In genomic region chr3:129402616-129403015, GRCh38 we compare ENCODE assay signal across 19 cellular contexts. TPM values are rescaled to one million over a fixed set of nuclear protein-coding genes. Genes with fewer than 3 reads are reported as not detected.
DNase-seq lines count a peak whose midpoint lies in the region; ATAC-seq, FAIRE-seq and TF ChIP-seq lines count a peak whose summit lies in the region.
"Had no signal": no experiment of that assay in that cellular context is flagged by ENCODE, and none has a peak within 500 bp of the region (broad histone marks: within the 10 kb centered on the region; RNA-seq: fewer than 3 reads in every experiment).

No MANE protein-coding gene starts in this region.

- peaks cover 2% of the 10 kb centered on the region for H3K27me3 Mint-ChIP-seq in activated CD8-positive, alpha-beta T cell treated with anti-CD3 and anti-CD28 coated beads, Interleukin-2, amount 10 ng/mL, durations not matched to agents 7 days and 5 days (ENCODE audit: low read depth)
- no peaks in the 10 kb centered on the region for H3K27me3 Mint-ChIP-seq in activated CD8-positive, alpha-beta T cell treated with anti-CD3 and anti-CD28 coated beads for 36 hours
- peaks cover 4% of the 10 kb centered on the region for H3K27me3 Mint-ChIP-seq in glutamatergic neuron (ENCODE audit: unreplicated experiment)
- no peaks in the 10 kb centered on the region for H3K27me3 Mint-ChIP-seq in activated naive CD8-positive, alpha-beta T cell treated with anti-CD3 and anti-CD28 coated beads for 36 hours
- H3K27me3 Mint-ChIP-seq: CD4-positive, alpha-beta T cell had no signal

- H3K27me3 ChIP-seq in subcutaneous abdominal adipose tissue (ENCODE audit: control insufficient read depth in 5 of 5, insufficient read depth in 4 of 5, low read length in 5 of 5) = no peaks in the 10 kb centered on the region

- peaks cover 1 to 28% (median 26%) of the 10 kb centered on the region in 5 donors for H3K4me1 ChIP-seq in subcutaneous abdominal adipose tissue (ENCODE audit: control insufficient read depth in 5 of 5, insufficient read depth in 5 of 5, low read length in 5 of 5)

- POLR2A ChIA-PET in activated CD8-positive, alpha-beta T cell treated with anti-CD3 and anti-CD28 coated beads, Interleukin-2, amount 10 ng/mL, durations not matched to agents 7 days and 5 days (lab: Charles Lee) = no interaction called here
- POLR2A ChIA-PET in activated CD8-positive, alpha-beta T cell treated with anti-CD3 and anti-CD28 coated beads for 36 hours (lab: Charles Lee) = interaction anchor here (2.2 kb wide), 1 partner anchor 86 kb away, joined by 8 read pairs; a partner anchor contains a TSS

- FAIRE-seq in GM12891 (lab: Jason Lieb, UNC) = no peak
- FAIRE-seq: A549, D721Med, GM19239, H1 had no signal

- peak overlapping the region; percentile 28 for H3K27ac Mint-ChIP-seq in activated CD8-positive, alpha-beta T cell treated with anti-CD3 and anti-CD28 coated beads, Interleukin-2, amount 10 ng/mL, durations not matched to agents 7 days and 5 days
- no peak overlapping the region for H3K27ac Mint-ChIP-seq in activated CD8-positive, alpha-beta T cell treated with anti-CD3 and anti-CD28 coated beads for 36 hours
- peak overlapping the region; percentile 48 for H3K27ac Mint-ChIP-seq in glutamatergic neuron (ENCODE audit: unreplicated experiment)
- H3K27ac Mint-ChIP-seq in activated naive CD8-positive, alpha-beta T cell treated with anti-CD3 and anti-CD28 coated beads for 36 hours = no peak overlapping the region
- H3K27ac Mint-ChIP-seq: CD4-positive, alpha-beta T cell had no signal

- H3K4me3 Mint-ChIP-seq in activated CD8-positive, alpha-beta T cell treated with anti-CD3 and anti-CD28 coated beads, Interleukin-2, amount 10 ng/mL, durations not matched to agents 7 days and 5 days = no peak overlapping the region
- H3K4me3 Mint-ChIP-seq in activated CD8-positive, alpha-beta T cell treated with anti-CD3 and anti-CD28 coated beads for 36 hours = no peak overlapping the region
- H3K4me3 Mint-ChIP-seq in glutamatergic neuron (ENCODE audit: unreplicated experiment) = no peak overlapping the region
- H3K4me3 Mint-ChIP-seq in activated naive CD8-positive, alpha-beta T cell treated with anti-CD3 and anti-CD28 coated beads for 36 hours = no peak overlapping the region
- H3K4me3 Mint-ChIP-seq: CD4-positive, alpha-beta T cell; H9 had no signal

- peaks cover 3% of the 10 kb centered on the region for H3K36me3 Mint-ChIP-seq in activated CD8-positive, alpha-beta T cell treated with anti-CD3 and anti-CD28 coated beads, Interleukin-2, amount 10 ng/mL, durations not matched to agents 7 days and 5 days (ENCODE audit: low read depth)
- peaks cover 7% of the 10 kb centered on the region for H3K36me3 Mint-ChIP-seq in activated CD8-positive, alpha-beta T cell treated with anti-CD3 and anti-CD28 coated beads for 36 hours (ENCODE audit: low read depth)
- no peaks in the 10 kb centered on the region for H3K36me3 Mint-ChIP-seq in glutamatergic neuron (ENCODE audit: unreplicated experiment)
- peaks cover 8% of the 10 kb centered on the region for H3K36me3 Mint-ChIP-seq in activated naive CD8-positive, alpha-beta T cell treated with anti-CD3 and anti-CD28 coated beads for 36 hours

- H3K9ac ChIP-seq in subcutaneous abdominal adipose tissue (ENCODE audit: low read length in 5 of 5) = no peak overlapping the region

- intact Hi-C loops in activated CD8-positive, alpha-beta T cell treated with anti-CD3 and anti-CD28 coated beads for 36 hours (cut with micrococcal nuclease) = no loop called here

- no peak for ATAC-seq in activated CD8-positive, alpha-beta T cell treated with anti-CD3 and anti-CD28 coated beads, Interleukin-2, amount 10 ng/mL, durations not matched to agents 7 days and 5 days
- no peak for ATAC-seq in activated CD8-positive, alpha-beta T cell treated with anti-CD3 and anti-CD28 coated beads for 36 hours
- ATAC-seq: A549 had no signal

- peak overlapping the region; percentile 46 for H3K27ac ChIP-seq in subcutaneous abdominal adipose tissue (ENCODE audit: low read depth, low read length)
- H3K27ac ChIP-seq: 22Rv1, C4-2B had no signal

- H3K9me3 ChIP-seq in subcutaneous abdominal adipose tissue (ENCODE audit: control insufficient read depth in 5 of 5, low read length in 5 of 5) = no peaks in the 10 kb centered on the region
- H3K9me3 ChIP-seq: A549, Caco-2 had no signal

- TF ChIP-seq CTCF in activated CD8-positive, alpha-beta T cell treated with anti-CD3 and anti-CD28 coated beads for 36 hours (IDR thresholded peaks at IDR 0.05) = no peak
- no peak for TF ChIP-seq CTCF in glutamatergic neuron (IDR thresholded peaks at IDR 0.05; ENCODE audit: partially characterized antibody, unreplicated experiment)

- H3K4me3 ChIP-seq in subcutaneous abdominal adipose tissue (ENCODE audit: low read depth in 1 of 5, low read length in 5 of 5) = no peak overlapping the region
- H3K4me3 ChIP-seq: A549 had no signal

- TF ChIP-seq POLR2A in GM12891 (IDR thresholded peaks at IDR 0.05; ENCODE audit: low read depth, low read length) = no peak

- peaks cover 17% of the 10 kb centered on the region for H3K4me1 Mint-ChIP-seq in activated CD8-positive, alpha-beta T cell treated with anti-CD3 and anti-CD28 coated beads, Interleukin-2, amount 10 ng/mL, durations not matched to agents 7 days and 5 days (ENCODE audit: low read depth)
- H3K4me1 Mint-ChIP-seq in activated CD8-positive, alpha-beta T cell treated with anti-CD3 and anti-CD28 coated beads for 36 hours (ENCODE audit: low read depth) = peaks cover 13% of the 10 kb centered on the region
- peaks cover 7% of the 10 kb centered on the region for H3K4me1 Mint-ChIP-seq in glutamatergic neuron (ENCODE audit: low read depth, unreplicated experiment)
- peaks cover 9% of the 10 kb centered on the region for H3K4me1 Mint-ChIP-seq in activated naive CD8-positive, alpha-beta T cell treated with anti-CD3 and anti-CD28 coated beads for 36 hours

- H3K36me3 ChIP-seq in subcutaneous abdominal adipose tissue (ENCODE audit: control insufficient read depth in 5 of 5, insufficient read depth in 5 of 5, low read length in 5 of 5) = no peaks in the 10 kb centered on the region

- CTCF ChIA-PET in activated CD8-positive, alpha-beta T cell treated with anti-CD3 and anti-CD28 coated beads, Interleukin-2, amount 10 ng/mL, durations not matched to agents 7 days and 5 days (lab: Charles Lee) = no interaction called here
- CTCF ChIA-PET in activated CD8-positive, alpha-beta T cell treated with anti-CD3 and anti-CD28 coated beads for 36 hours (lab: Charles Lee) = no interaction called here

- no peaks in the 10 kb centered on the region for H3K9me3 Mint-ChIP-seq in activated CD8-positive, alpha-beta T cell treated with anti-CD3 and anti-CD28 coated beads, Interleukin-2, amount 10 ng/mL, durations not matched to agents 7 days and 5 days (ENCODE audit: insufficient read depth)
- no peaks in the 10 kb centered on the region for H3K9me3 Mint-ChIP-seq in activated CD8-positive, alpha-beta T cell treated with anti-CD3 and anti-CD28 coated beads for 36 hours
- peaks cover 7% of the 10 kb centered on the region for H3K9me3 Mint-ChIP-seq in glutamatergic neuron (ENCODE audit: unreplicated experiment)
- H3K9me3 Mint-ChIP-seq in activated naive CD8-positive, alpha-beta T cell treated with anti-CD3 and anti-CD28 coated beads for 36 hours = no peaks in the 10 kb centered on the region
- H3K9me3 Mint-ChIP-seq: CD4-positive, alpha-beta T cell; H9 had no signal

- DNase-seq in activated CD8-positive, alpha-beta T cell treated with anti-CD3 and anti-CD28 coated beads, Interleukin-2, amount 10 ng/mL, durations not matched to agents 7 days and 5 days = no peak
- DNase-seq in activated CD8-positive, alpha-beta T cell treated with anti-CD3 and anti-CD28 coated beads for 36 hours = no peak
- DNase-seq in GM12891 (ENCODE audit: insufficient read length, low spot score) (no peak), glutamatergic neuron (no peak), DMS79 treated with DMSO at 0.1 percent for 48 hours (lab: John Stamatoyannopoulos, UW) (no peak)
- no peak for DNase-seq in activated naive CD8-positive, alpha-beta T cell treated with anti-CD3 and anti-CD28 coated beads for 36 hours
- DNase-seq: AML-193; Caco-2; CD4-positive, alpha-beta T cell; GDM1; H9 had no signal

TF ChIP-seq in GM12891, 5 proteins besides CTCF, POLR2A, EP300 and RAD21:
- TF ChIP-seq TAF1 (IDR thresholded peaks at IDR 0.05; ENCODE audit: low read depth, low read length) = no peak
- TF ChIP-seq SPI1 (IDR thresholded peaks at IDR 0.05; ENCODE audit: low read depth, low read length) = peak; percentile 58
- no peak for TF ChIP-seq POLR2AphosphoS5 (IDR thresholded peaks at IDR 0.05; ENCODE audit: low read depth, low read length)

RNA-seq across cellular contexts. Expression of gene EFCAB12, which starts 25.8 kb away (rescaled TPM):
- total RNA-seq in activated CD8-positive, alpha-beta T cell treated with anti-CD3 and anti-CD28 coated beads, Interleukin-2, amount 10 ng/mL, durations not matched to agents 7 days and 5 days = under 1 TPM; 0.42 to 0.45 TPM
- total RNA-seq in activated CD8-positive, alpha-beta T cell treated with anti-CD3 and anti-CD28 coated beads for 36 hours = under 1 TPM; 0.56 to 0.65 TPM
- 0.13 TPM for polyA plus RNA-seq in GM12891 (2012; ENCODE audit: low read depth, missing spikeins)
- 0.61 TPM for total RNA-seq in glutamatergic neuron (ENCODE audit: unreplicated experiment)
- total RNA-seq in activated naive CD8-positive, alpha-beta T cell treated with anti-CD3 and anti-CD28 coated beads for 36 hours = under 1 TPM; 0.24 to 0.39 TPM
- total RNA-seq: Daoy had no signal

RNA-seq across cellular contexts. Expression of gene MBD4, which starts 37.1 kb away (rescaled TPM):
- 10 to 100 TPM; 50.1 to 50.6 TPM for total RNA-seq in activated CD8-positive, alpha-beta T cell treated with anti-CD3 and anti-CD28 coated beads, Interleukin-2, amount 10 ng/mL, durations not matched to agents 7 days and 5 days
- 10 to 100 TPM; 38.9 to 44.5 TPM for total RNA-seq in activated CD8-positive, alpha-beta T cell treated with anti-CD3 and anti-CD28 coated beads for 36 hours
- polyA plus RNA-seq in GM12891 (2012; ENCODE audit: low read depth, missing spikeins) = 26.5 TPM
- total RNA-seq in glutamatergic neuron (ENCODE audit: unreplicated experiment) = 21.3 TPM
- total RNA-seq in activated naive CD8-positive, alpha-beta T cell treated with anti-CD3 and anti-CD28 coated beads for 36 hours = 10 to 100 TPM; 48.2 to 51.1 TPM

RNA-seq across cellular contexts. Expression of gene IFT122, which starts 37.4 kb away (rescaled TPM):
- total RNA-seq in activated CD8-positive, alpha-beta T cell treated with anti-CD3 and anti-CD28 coated beads, Interleukin-2, amount 10 ng/mL, durations not matched to agents 7 days and 5 days = 10 to 100 TPM; 22.3 to 25.6 TPM
- total RNA-seq in activated CD8-positive, alpha-beta T cell treated with anti-CD3 and anti-CD28 coated beads for 36 hours = 10 to 100 TPM; 18.9 to 20.4 TPM
- polyA plus RNA-seq in GM12891 (2012; ENCODE audit: low read depth, missing spikeins) = 9.0 TPM
- total RNA-seq in glutamatergic neuron (ENCODE audit: unreplicated experiment) = 20.6 TPM
- total RNA-seq in activated naive CD8-positive, alpha-beta T cell treated with anti-CD3 and anti-CD28 coated beads for 36 hours = 10 to 100 TPM; 14.9 to 15.6 TPM

Comparison
In these comparisons a context has a peak if more than half of its experiments do, and no peak if none do; other contexts are left out.
1. H3K27ac Mint-ChIP-seq: peak in activated CD8-positive, alpha-beta T cell treated with anti-CD3 and anti-CD28 coated beads, Interleukin-2, amount 10 ng/mL, durations not matched to agents 7 days and 5 days (single experiment) and glutamatergic neuron (single experiment); none in activated CD8-positive, alpha-beta T cell treated with anti-CD3 and anti-CD28 coated beads for 36 hours (single experiment) and activated naive CD8-positive, alpha-beta T cell treated with anti-CD3 and anti-CD28 coated beads for 36 hours (single experiment).